ENCODE assay signal across 22 cellular contexts in the genomic region with DNA sequence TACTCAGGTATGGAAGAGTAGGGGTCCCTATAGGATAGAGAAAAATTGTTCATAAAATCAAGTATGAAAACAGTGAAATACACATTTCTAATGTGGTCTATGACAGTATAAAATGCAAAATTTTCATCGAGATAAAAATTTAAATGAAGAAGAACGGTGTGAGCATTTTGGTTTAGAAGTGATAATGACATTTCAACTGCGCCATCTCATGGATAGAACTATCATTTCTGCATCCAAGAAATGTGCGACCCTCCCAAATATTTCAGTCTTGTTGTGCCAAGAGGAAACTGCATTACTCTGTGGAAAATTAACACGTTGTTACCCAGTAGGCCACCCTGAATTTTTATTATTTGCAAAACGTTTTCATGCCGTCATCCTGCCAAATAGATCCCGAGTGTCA.
DNase-seq lines count a peak whose midpoint lies in the region; ATAC-seq and TF ChIP-seq lines count a peak whose summit lies in the region.
"Had no signal": no experiment of that assay in that cellular context is flagged by ENCODE, and none has a peak within 500 bp of the region (broad histone marks: within the 10 kb centered on the region; RNA-seq: fewer than 3 reads in every experiment).

No MANE protein-coding gene starts in this region.

- TF ChIP-seq CTCF in hepatocyte (IDR thresholded peaks at IDR 0.05; ENCODE audit: poor library complexity): peak; percentile 15

- H3K27me3 ChIP-seq in hepatocyte: no peaks in the 10 kb centered on the region
- H3K27me3 ChIP-seq: heart left ventricle had no signal

- TF ChIP-seq RAD21 in Ishikawa (IDR thresholded peaks at IDR 0.05; ENCODE audit: low read depth): peak; percentile 14; the same call in 1 of the 2 replicates

- H3K9me2 ChIP-seq in hepatocyte (replicated peaks; ENCODE audit: insufficient read depth): no peaks in the 10 kb centered on the region

- DNase-seq in NCI-H82 (lab: John Stamatoyannopoulos, UW): peak; percentile 28
- no peak for DNase-seq in NCI-H82 treated with DMSO at 0.1 percent for 48 hours (lab: John Stamatoyannopoulos, UW; ENCODE audit: unreplicated experiment)
- DNase-seq in SK-MEL-5 (ENCODE audit: low read depth, low spot score): peak; percentile 44
- no peak for DNase-seq in hepatocyte (ENCODE audit: low spot score)
- no peak for DNase-seq in stimulated activated CD8-positive, alpha-beta memory T cell treated with anti-CD3 and anti-CD28 coated beads, Interleukin-4, amount 100 ng/mL, for 48 hours
- no peak for DNase-seq in amniotic stem cell (lab: John Stamatoyannopoulos, UW)
- DNase-seq: activated CD4-positive, CD25-positive, alpha-beta regulatory T cell treated with anti-CD3 and anti-CD28 coated beads, Interleukin-2, amount 50 U/mL, for 72 hours; activated naive CD4-positive, alpha-beta T cell treated with anti-CD3 and anti-CD28 coated beads for 36 hours; activated T-cell treated with anti-CD3 and anti-CD28 coated beads, Interleukin-2, amount 50 U/mL, for 1 hour; amygdala; GDM1; heart left ventricle; left cardiac atrium; NCI-H1048; NCI-H2171 treated with DMSO at 0.1 percent for 48 hours; stimulated activated naive CD4-positive, alpha-beta T cell had no signal

- H2AFZ ChIP-seq in hepatocyte: no peak overlapping the region

- H3K4me2 ChIP-seq in hepatocyte: no peak overlapping the region
- H3K4me2 ChIP-seq: KMS-11, smooth muscle cell had no signal

- 78% methylated on average over 8 of the region's 8 CpGs for WGBS in hepatocyte (ENCODE audit: low lambda C conversion rate, missing lambda C conversion rate)

- no peak for TF ChIP-seq EP300 in Ishikawa (IDR thresholded peaks at IDR 0.05; ENCODE audit: borderline replicate concordance)

- no peaks in the 10 kb centered on the region for H3K36me3 ChIP-seq in hepatocyte (replicated peaks; ENCODE audit: insufficient read depth, low read depth)
- H3K36me3 ChIP-seq: HAP-1, thoracic aorta had no signal

- no peaks in the 10 kb centered on the region for H3K4me1 ChIP-seq in hepatocyte (ENCODE audit: insufficient read depth)
- H3K4me1 ChIP-seq: HAP-1 had no signal

- no peak overlapping the region for H3K4me3 ChIP-seq in hepatocyte
- H3K4me3 ChIP-seq: HAP-1, heart left ventricle, smooth muscle cell, thoracic aorta had no signal

- ATAC-seq in HG03159 (IDR thresholded peaks at IDR 0.05; ENCODE audit: unreplicated experiment): no peak
- ATAC-seq: heart left ventricle, left cardiac atrium had no signal

- no peak overlapping the region for H3K27ac ChIP-seq in hepatocyte
- H3K27ac ChIP-seq: heart left ventricle, KMS-11, thoracic aorta had no signal

- H3K9me3 ChIP-seq in hepatocyte (ENCODE audit: low read depth): no peaks in the 10 kb centered on the region
- H3K9me3 ChIP-seq: HAP-1, heart left ventricle, thoracic aorta had no signal

- H4K20me1 ChIP-seq in hepatocyte (ENCODE audit: insufficient read depth, poor library complexity, severe bottlenecking): no peaks in the 10 kb centered on the region

- in situ Hi-C loops in SK-MEL-5 (cut with HindIII; ENCODE audit: low pct_unique_long_range_greater_than_20kb, low sequenced_read_pairs): no loop called here

- H3K79me2 ChIP-seq in hepatocyte: no peaks in the 10 kb centered on the region

TF ChIP-seq in Ishikawa, 13 proteins besides CTCF, POLR2A, EP300 and RAD21:
- TF ChIP-seq, protein P1, sequence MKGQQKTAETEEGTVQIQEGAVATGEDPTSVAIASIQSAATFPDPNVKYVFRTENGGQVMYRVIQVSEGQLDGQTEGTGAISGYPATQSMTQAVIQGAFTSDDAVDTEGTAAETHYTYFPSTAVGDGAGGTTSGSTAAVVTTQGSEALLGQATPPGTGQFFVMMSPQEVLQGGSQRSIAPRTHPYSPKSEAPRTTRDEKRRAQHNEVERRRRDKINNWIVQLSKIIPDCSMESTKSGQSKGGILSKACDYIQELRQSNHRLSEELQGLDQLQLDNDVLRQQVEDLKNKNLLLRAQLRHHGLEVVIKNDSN (IDR thresholded peaks at IDR 0.05): no peak
- TF ChIP-seq TEAD4 (IDR thresholded peaks at IDR 0.05) (no peak), TCF12 (IDR thresholded peaks at IDR 0.05; ENCODE audit: low read depth) (no peak), NFIC (IDR thresholded peaks at IDR 0.05) (no peak), EGR1 (IDR thresholded peaks at IDR 0.05) (no peak), CEBPB (IDR thresholded peaks at IDR 0.05) (no peak), CREB1 (IDR thresholded peaks at IDR 0.05; ENCODE audit: low read depth) (no peak), ZBTB7A (IDR thresholded peaks at IDR 0.05; ENCODE audit: low read depth) (no peak), FOXM1 (IDR thresholded peaks at IDR 0.05; ENCODE audit: borderline replicate concordance, low read depth) (no peak)
- TF ChIP-seq, protein P2, sequence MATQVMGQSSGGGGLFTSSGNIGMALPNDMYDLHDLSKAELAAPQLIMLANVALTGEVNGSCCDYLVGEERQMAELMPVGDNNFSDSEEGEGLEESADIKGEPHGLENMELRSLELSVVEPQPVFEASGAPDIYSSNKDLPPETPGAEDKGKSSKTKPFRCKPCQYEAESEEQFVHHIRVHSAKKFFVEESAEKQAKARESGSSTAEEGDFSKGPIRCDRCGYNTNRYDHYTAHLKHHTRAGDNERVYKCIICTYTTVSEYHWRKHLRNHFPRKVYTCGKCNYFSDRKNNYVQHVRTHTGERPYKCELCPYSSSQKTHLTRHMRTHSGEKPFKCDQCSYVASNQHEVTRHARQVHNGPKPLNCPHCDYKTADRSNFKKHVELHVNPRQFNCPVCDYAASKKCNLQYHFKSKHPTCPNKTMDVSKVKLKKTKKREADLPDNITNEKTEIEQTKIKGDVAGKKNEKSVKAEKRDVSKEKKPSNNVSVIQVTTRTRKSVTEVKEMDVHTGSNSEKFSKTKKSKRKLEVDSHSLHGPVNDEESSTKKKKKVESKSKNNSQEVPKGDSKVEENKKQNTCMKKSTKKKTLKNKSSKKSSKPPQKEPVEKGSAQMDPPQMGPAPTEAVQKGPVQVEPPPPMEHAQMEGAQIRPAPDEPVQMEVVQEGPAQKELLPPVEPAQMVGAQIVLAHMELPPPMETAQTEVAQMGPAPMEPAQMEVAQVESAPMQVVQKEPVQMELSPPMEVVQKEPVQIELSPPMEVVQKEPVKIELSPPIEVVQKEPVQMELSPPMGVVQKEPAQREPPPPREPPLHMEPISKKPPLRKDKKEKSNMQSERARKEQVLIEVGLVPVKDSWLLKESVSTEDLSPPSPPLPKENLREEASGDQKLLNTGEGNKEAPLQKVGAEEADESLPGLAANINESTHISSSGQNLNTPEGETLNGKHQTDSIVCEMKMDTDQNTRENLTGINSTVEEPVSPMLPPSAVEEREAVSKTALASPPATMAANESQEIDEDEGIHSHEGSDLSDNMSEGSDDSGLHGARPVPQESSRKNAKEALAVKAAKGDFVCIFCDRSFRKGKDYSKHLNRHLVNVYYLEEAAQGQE (IDR thresholded peaks at IDR 0.05; ENCODE audit: low read depth): no peak
- TF ChIP-seq, protein P3, sequence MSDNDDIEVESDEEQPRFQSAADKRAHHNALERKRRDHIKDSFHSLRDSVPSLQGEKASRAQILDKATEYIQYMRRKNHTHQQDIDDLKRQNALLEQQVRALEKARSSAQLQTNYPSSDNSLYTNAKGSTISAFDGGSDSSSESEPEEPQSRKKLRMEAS (IDR thresholded peaks at IDR 0.05): no peak

Comparison
In these comparisons a context has a peak if more than half of its experiments do, and no peak if none do; other contexts are left out.
1. DNase-seq: peak in NCI-H82 (single experiment) and SK-MEL-5 (single experiment); none in NCI-H82 treated with DMSO at 0.1 percent for 48 hours (single experiment), hepatocyte (single experiment), stimulated activated CD8-positive, alpha-beta memory T cell treated with anti-CD3 and anti-CD28 coated beads, Interleukin-4, amount 100 ng/mL, for 48 hours (single experiment) and amniotic stem cell (single experiment).